In genomic region chr1:208101661-208102431, GRCh38 we compare ENCODE assay signal across 9 cellular contexts.
DNase-seq lines count a peak whose midpoint lies in the region; ATAC-seq and TF ChIP-seq lines count a peak whose summit lies in the region.
"Had no signal": no experiment of that assay in that cellular context is flagged by ENCODE, and none has a peak within 500 bp of the region (broad histone marks: within the 10 kb centered on the region; RNA-seq: fewer than 3 reads in every experiment).

No MANE protein-coding gene starts in this region.

- H3K36me3 Mint-ChIP-seq in naive thymus-derived CD8-positive, alpha-beta T cell: no peaks in the 10 kb centered on the region
- H3K36me3 Mint-ChIP-seq in natural killer cell: no peaks in the 10 kb centered on the region

- no peak overlapping the region for H3K4me3 Mint-ChIP-seq in naive thymus-derived CD8-positive, alpha-beta T cell
- H3K4me3 Mint-ChIP-seq in natural killer cell: no peak overlapping the region

- intact Hi-C loops in natural killer cell (cut with micrococcal nuclease): no loop called here

- POLR2A ChIA-PET in naive thymus-derived CD8-positive, alpha-beta T cell (lab: Charles Lee): no interaction called here

- H3K4me1 Mint-ChIP-seq in naive thymus-derived CD8-positive, alpha-beta T cell: no peaks in the 10 kb centered on the region
- no peaks in the 10 kb centered on the region for H3K4me1 Mint-ChIP-seq in natural killer cell

- no peak overlapping the region for H3K4me3 ChIP-seq in fibroblast of the aortic adventitia (ENCODE audit: low read depth, low read length)

- H3K27ac Mint-ChIP-seq in naive thymus-derived CD8-positive, alpha-beta T cell: no peak overlapping the region
- H3K27ac Mint-ChIP-seq in natural killer cell: no peak overlapping the region

- in situ Hi-C loops in ACHN (cut with HindIII; ENCODE audit: low pct_ligation_motif_present, low pct_unique_long_range_greater_than_20kb, low sequenced_read_pairs): no loop called here

- no peak for TF ChIP-seq CTCF in fibroblast of the aortic adventitia (IDR thresholded peaks at IDR 0.05; ENCODE audit: insufficient read depth, low read length)
- no peak for TF ChIP-seq CTCF in natural killer cell (IDR thresholded peaks at IDR 0.05)

- no peaks in the 10 kb centered on the region for H3K27me3 Mint-ChIP-seq in naive thymus-derived CD8-positive, alpha-beta T cell
- H3K27me3 Mint-ChIP-seq in natural killer cell (ENCODE audit: low read depth in 2 of 2): peaks cover 5 to 8% of the 10 kb centered on the region in 2 donors

- H3K9me3 Mint-ChIP-seq in naive thymus-derived CD8-positive, alpha-beta T cell: no peaks in the 10 kb centered on the region
- no peaks in the 10 kb centered on the region for H3K9me3 Mint-ChIP-seq in natural killer cell

- DNase-seq in NCI-H1092 treated with DMSO at 0.1 percent for 48 hours (lab: John Stamatoyannopoulos, UW) (peak; percentile 98), NCI-H82 (lab: John Stamatoyannopoulos, UW) (peak; percentile 88), fibroblast of the aortic adventitia (ENCODE audit: low read depth) (peak; percentile 83), pulmonary artery endothelial cell (ENCODE audit: low read depth, low spot score) (peak; percentile 11), ACHN (no peak), H4 (ENCODE audit: low spot score) (no peak), natural killer cell (no peak)
- no peak for DNase-seq in naive thymus-derived CD8-positive, alpha-beta T cell
- DNase-seq: activated CD4-positive, alpha-beta T cell treated with anti-CD3 and anti-CD28 coated beads for 4 hours had no signal

- ATAC-seq in naive thymus-derived CD8-positive, alpha-beta T cell: no peak
- no peak for ATAC-seq in natural killer cell

Comparison
In these comparisons a context has a peak if more than half of its experiments do, and no peak if none do; other contexts are left out.
1. DNase-seq: peak in NCI-H1092 treated with DMSO at 0.1 percent for 48 hours (single experiment), NCI-H82 (single experiment), fibroblast of the aortic adventitia (single experiment) and pulmonary artery endothelial cell (single experiment); none in ACHN (single experiment), naive thymus-derived CD8-positive, alpha-beta T cell (0 of 10), H4 (single experiment) and natural killer cell (single experiment).